ENCODE assay signal across 1 cellular context in the genomic region with DNA sequence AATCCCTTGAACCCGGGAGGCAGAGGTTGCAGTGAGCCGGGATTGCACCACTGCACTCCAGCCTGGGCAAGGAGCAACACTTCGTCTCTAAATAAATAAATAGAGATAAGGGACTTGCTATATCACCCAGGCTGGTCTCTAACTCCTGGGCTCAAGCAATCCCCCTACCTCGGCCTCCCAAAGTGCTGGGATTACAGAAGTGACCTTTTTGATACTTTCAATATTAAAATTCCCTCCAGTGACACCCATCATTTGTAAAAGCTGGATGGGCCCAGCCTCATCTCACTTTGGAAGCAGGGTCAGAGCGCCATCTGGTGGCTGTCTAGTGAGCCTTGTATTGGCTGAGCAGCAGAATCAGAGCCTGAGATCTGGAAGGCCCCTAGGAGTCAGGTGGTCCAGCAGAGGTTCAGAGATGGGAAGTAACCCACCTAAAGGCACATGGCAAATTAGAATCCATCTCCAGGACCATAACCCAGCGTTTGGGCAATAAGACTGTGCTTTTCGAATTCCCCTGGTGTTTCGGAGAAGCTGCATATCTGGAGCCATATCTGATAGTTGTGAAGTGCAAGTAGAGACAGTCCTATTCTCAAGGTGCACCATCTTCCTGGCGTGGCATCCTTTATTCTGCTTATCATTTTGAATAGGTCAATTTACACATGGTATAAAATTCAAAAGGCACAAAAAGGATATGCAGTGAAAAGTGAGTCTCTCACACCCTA.
TF ChIP-seq lines count a peak whose summit lies in the region.

No MANE protein-coding gene starts in this region.

TF ChIP-seq in HepG2, 621 proteins besides CTCF, POLR2A, EP300 and RAD21 (continued from another document and continues in another):
- no peak for TF ChIP-seq PRDM15 (CRISPR knock-in tag; IDR thresholded peaks at IDR 0.05)
- TF ChIP-seq KLF16 (CRISPR knock-in tag; IDR thresholded peaks at IDR 0.05): no peak
- no peak for TF ChIP-seq ZMYM4 (CRISPR knock-in tag; IDR thresholded peaks at IDR 0.05)
- TF ChIP-seq MIER2 (CRISPR knock-in tag; IDR thresholded peaks at IDR 0.05): no peak
- TF ChIP-seq BORCS8-MEF2B (CRISPR knock-in tag; IDR thresholded peaks at IDR 0.05): no peak
- no peak for TF ChIP-seq ZNF335 (CRISPR knock-in tag; IDR thresholded peaks at IDR 0.05)
- TF ChIP-seq ZNF407 (CRISPR knock-in tag; IDR thresholded peaks at IDR 0.05; ENCODE audit: not compliant biosample characterization): no peak
- no peak for TF ChIP-seq HMG20A (CRISPR knock-in tag; IDR thresholded peaks at IDR 0.05; ENCODE audit: borderline replicate concordance)
- no peak for TF ChIP-seq ZNF326 (CRISPR knock-in tag; IDR thresholded peaks at IDR 0.05; ENCODE audit: borderline replicate concordance)
- TF ChIP-seq ZBTB34 (CRISPR knock-in tag; IDR thresholded peaks at IDR 0.05): no peak
- no peak for TF ChIP-seq ARNT2 (CRISPR knock-in tag; IDR thresholded peaks at IDR 0.05; ENCODE audit: low read depth)
- no peak for TF ChIP-seq ZNF639 (CRISPR knock-in tag; conservative IDR thresholded peaks at IDR 0.05)
- TF ChIP-seq, protein P1, sequence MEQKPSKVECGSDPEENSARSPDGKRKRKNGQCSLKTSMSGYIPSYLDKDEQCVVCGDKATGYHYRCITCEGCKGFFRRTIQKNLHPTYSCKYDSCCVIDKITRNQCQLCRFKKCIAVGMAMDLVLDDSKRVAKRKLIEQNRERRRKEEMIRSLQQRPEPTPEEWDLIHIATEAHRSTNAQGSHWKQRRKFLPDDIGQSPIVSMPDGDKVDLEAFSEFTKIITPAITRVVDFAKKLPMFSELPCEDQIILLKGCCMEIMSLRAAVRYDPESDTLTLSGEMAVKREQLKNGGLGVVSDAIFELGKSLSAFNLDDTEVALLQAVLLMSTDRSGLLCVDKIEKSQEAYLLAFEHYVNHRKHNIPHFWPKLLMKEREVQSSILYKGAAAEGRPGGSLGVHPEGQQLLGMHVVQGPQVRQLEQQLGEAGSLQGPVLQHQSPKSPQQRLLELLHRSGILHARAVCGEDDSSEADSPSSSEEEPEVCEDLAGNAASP (CRISPR knock-in tag; IDR thresholded peaks at IDR 0.05; ENCODE audit: borderline replicate concordance): peak; percentile 61
- no peak for TF ChIP-seq CEBPB (IDR thresholded peaks at IDR 0.05; ENCODE audit: borderline replicate concordance, low read depth, low read length)
- TF ChIP-seq MIER3 (CRISPR knock-in tag; IDR thresholded peaks at IDR 0.05; ENCODE audit: borderline replicate concordance): peak; percentile 36; the same call in 1 of the 2 replicates
- peak; percentile 56; the same call in 1 of the 2 replicates for TF ChIP-seq IKZF5 (CRISPR knock-in tag; IDR thresholded peaks at IDR 0.05)
- no peak for TF ChIP-seq CHD4 (IDR thresholded peaks at IDR 0.05; ENCODE audit: borderline replicate concordance, low read length)
- no peak for TF ChIP-seq FOXC1 (CRISPR knock-in tag; IDR thresholded peaks at IDR 0.05; ENCODE audit: borderline replicate concordance)
- TF ChIP-seq REPIN1 (CRISPR knock-in tag; IDR thresholded peaks at IDR 0.05; ENCODE audit: borderline replicate concordance, low read depth): no peak
- no peak for TF ChIP-seq ZNF451 (CRISPR knock-in tag; IDR thresholded peaks at IDR 0.05)
- no peak for TF ChIP-seq NKX3-1 (CRISPR knock-in tag; IDR thresholded peaks at IDR 0.05)
- TF ChIP-seq HOXA5 (CRISPR knock-in tag; IDR thresholded peaks at IDR 0.05): no peak
- no peak for TF ChIP-seq MXD1 (CRISPR knock-in tag; IDR thresholded peaks at IDR 0.05)
- TF ChIP-seq ZNF468 (CRISPR knock-in tag; IDR thresholded peaks at IDR 0.05): no peak
- TF ChIP-seq CENPX (CRISPR knock-in tag; IDR thresholded peaks at IDR 0.05): no peak
- TF ChIP-seq, protein P2, sequence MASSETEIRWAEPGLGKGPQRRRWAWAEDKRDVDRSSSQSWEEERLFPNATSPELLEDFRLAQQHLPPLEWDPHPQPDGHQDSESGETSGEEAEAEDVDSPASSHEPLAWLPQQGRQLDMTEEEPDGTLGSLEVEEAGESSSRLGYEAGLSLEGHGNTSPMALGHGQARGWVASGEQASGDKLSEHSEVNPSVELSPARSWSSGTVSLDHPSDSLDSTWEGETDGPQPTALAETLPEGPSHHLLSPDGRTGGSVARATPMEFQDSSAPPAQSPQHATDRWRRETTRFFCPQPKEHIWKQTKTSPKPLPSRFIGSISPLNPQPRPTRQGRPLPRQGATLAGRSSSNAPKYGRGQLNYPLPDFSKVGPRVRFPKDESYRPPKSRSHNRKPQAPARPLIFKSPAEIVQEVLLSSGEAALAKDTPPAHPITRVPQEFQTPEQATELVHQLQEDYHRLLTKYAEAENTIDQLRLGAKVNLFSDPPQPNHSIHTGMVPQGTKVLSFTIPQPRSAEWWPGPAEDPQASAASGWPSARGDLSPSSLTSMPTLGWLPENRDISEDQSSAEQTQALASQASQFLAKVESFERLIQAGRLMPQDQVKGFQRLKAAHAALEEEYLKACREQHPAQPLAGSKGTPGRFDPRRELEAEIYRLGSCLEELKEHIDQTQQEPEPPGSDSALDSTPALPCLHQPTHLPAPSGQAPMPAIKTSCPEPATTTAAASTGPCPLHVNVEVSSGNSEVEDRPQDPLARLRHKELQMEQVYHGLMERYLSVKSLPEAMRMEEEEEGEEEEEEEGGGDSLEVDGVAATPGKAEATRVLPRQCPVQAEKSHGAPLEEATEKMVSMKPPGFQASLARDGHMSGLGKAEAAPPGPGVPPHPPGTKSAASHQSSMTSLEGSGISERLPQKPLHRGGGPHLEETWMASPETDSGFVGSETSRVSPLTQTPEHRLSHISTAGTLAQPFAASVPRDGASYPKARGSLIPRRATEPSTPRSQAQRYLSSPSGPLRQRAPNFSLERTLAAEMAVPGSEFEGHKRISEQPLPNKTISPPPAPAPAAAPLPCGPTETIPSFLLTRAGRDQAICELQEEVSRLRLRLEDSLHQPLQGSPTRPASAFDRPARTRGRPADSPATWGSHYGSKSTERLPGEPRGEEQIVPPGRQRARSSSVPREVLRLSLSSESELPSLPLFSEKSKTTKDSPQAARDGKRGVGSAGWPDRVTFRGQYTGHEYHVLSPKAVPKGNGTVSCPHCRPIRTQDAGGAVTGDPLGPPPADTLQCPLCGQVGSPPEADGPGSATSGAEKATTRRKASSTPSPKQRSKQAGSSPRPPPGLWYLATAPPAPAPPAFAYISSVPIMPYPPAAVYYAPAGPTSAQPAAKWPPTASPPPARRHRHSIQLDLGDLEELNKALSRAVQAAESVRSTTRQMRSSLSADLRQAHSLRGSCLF (CRISPR knock-in tag; IDR thresholded peaks at IDR 0.05; ENCODE audit: borderline replicate concordance): no peak
- TF ChIP-seq TBX3 (IDR thresholded peaks at IDR 0.05; ENCODE audit: borderline replicate concordance): no peak
